8 cellular contexts compared by ENCODE assay signal in the genomic region with DNA sequence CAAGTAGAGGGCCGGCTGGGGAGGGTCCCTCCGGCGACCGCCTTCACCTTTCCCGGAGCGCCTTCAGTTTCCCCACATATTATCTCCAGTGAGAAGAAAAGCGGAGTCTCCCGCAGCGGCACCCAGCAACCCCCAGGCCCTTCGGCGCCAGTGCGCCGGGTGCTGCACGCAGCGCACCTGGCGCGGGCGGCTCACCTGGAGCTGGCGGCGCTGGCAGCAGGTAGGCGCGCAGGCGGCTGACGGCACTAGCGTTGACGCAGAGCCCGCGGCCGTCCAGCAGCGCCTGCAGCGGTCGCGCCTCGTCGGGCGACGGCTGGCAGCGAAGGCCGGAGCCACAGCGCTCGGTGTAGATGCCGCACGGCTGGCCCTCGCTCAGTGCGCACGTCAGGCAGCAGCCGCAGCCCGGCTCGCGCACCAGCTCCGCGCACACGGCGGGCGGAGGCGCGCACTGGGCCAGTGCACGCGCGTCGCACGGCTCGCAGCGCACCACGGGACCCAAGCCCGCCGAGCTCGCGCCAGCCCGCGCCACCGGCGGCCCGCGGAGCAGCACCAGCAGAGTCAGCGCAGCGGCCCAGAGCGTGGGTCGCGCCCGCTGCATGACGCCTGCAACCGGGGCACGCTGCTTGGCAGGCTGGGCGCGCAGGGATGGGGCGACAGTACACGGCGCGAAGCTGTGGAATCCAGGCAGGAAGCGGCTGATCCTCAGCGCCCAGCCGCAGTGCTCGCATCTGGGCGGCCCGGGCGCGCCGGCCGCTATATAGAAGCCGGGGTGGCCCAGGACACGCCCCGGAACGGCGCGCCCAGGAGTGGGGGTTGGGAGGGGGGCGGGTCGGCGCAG.
A peak's percentile ranks its signal among the peaks of the same experiment; 100 is the strongest.
DNase-seq lines count a peak whose midpoint lies in the region; ATAC-seq lines count a peak whose summit lies in the region.

A gene with protein sequence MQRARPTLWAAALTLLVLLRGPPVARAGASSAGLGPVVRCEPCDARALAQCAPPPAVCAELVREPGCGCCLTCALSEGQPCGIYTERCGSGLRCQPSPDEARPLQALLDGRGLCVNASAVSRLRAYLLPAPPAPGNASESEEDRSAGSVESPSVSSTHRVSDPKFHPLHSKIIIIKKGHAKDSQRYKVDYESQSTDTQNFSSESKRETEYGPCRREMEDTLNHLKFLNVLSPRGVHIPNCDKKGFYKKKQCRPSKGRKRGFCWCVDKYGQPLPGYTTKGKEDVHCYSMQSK (minus strand): TSS at position 730 of the 838 bp plus-strand sequence. CDS start 132 bp downstream, at position 598.

- peak within 1 kb of the TSS; percentile 75 for H3K4me3 ChIP-seq in iPS-20b (ENCODE audit: low read length)
- peak within 1 kb of the TSS; percentile 67 for H3K4me3 ChIP-seq in skeletal muscle cell (ENCODE audit: low read depth, low read length)

- H3K9me3 ChIP-seq in iPS-20b (ENCODE audit: insufficient read depth, low read depth, low read length), result peaks cover 3% of the 10 kb centered on the region; the same call in 1 of the 2 replicates

- H3K4me1 ChIP-seq in iPS-20b (ENCODE audit: insufficient read depth, low read length), result peaks cover 26% of the 10 kb centered on the region; the same call in 1 of the 2 replicates

- DNase-seq in NCI-H2107 treated with DMSO at 0.1 percent for 48 hours (lab: John Stamatoyannopoulos, UW; ENCODE audit: unreplicated experiment), result peak; percentile 13
- DNase-seq in NCI-H2107 (lab: John Stamatoyannopoulos, UW), result no peak
- peak; percentile 50 for DNase-seq in NCI-H748 treated with DMSO at 0.1 percent for 48 hours (lab: John Stamatoyannopoulos, UW)
- DNase-seq in T47D (ENCODE audit: low read depth in 1 of 2, low spot score in 1 of 2), result peak; percentile 73 to 77
- peak; percentile 52 for DNase-seq in skeletal muscle cell (ENCODE audit: low read depth)

- no peak within 1 kb of the TSS for H3K27ac ChIP-seq in iPS-20b (ENCODE audit: low read length)

- peaks cover 77% of the 10 kb centered on the region for H3K27me3 ChIP-seq in iPS-20b (ENCODE audit: insufficient read depth, low read length)

- H3K9ac ChIP-seq in iPS-20b (ENCODE audit: low read depth, low read length), result peak within 1 kb of the TSS; percentile 14; the same call in 1 of the 2 replicates

- no peak for ATAC-seq in HG02642 (IDR thresholded peaks at IDR 0.05; ENCODE audit: poor library complexity, unreplicated experiment)
- no peak for ATAC-seq in HG02623 (IDR thresholded peaks at IDR 0.05; ENCODE audit: unreplicated experiment)

- H3K36me3 ChIP-seq in iPS-20b (ENCODE audit: insufficient read depth, low read depth, low read length), result peaks cover 10% of the 10 kb centered on the region

- in situ Hi-C loops in T47D (cut with HindIII; ENCODE audit: low pct_unique_long_range_greater_than_20kb, low sequenced_read_pairs), result no loop called here
